Comparison of ENCODE assay signal across 8 cellular contexts in genomic region chrX:41759817-41760216, GRCh38. TPM values are rescaled to one million over a fixed set of nuclear protein-coding genes. Genes with fewer than 3 reads are reported as not detected.
DNase-seq lines count a peak whose midpoint lies in the region; ATAC-seq and TF ChIP-seq lines count a peak whose summit lies in the region.

No MANE protein-coding gene starts in this region.

- POLR2A ChIA-PET in WTC11 (lab: Charles Lee): interaction anchor here (0.6 to 1.0 kb wide), 2 partner anchors 97 to 251 kb away, joined by 3 to 4 read pairs; no protein-coding TSS in a partner anchor

- no peak overlapping the region for H3K27ac Mint-ChIP-seq in WTC11

- no peaks in the 10 kb centered on the region for H3K9me3 Mint-ChIP-seq in WTC11

- no peak for ATAC-seq in WTC11
- no peak for ATAC-seq in HG02840 (IDR thresholded peaks at IDR 0.05; ENCODE audit: low FRiP score, unreplicated experiment)

- CTCF ChIA-PET in WTC11 (lab: Charles Lee): interaction anchor here (0.5 to 2.2 kb wide), 20 partner anchors 9 to 281 kb away, joined by 3 to 18 read pairs (median 3); partner anchors contain the start of gene CASK

- no peaks in the 10 kb centered on the region for H3K36me3 Mint-ChIP-seq in WTC11

- H3K4me1 Mint-ChIP-seq in WTC11: peaks cover 22% of the 10 kb centered on the region

- peak; percentile 51; the same call in 1 of the 2 replicates for TF ChIP-seq CTCF in VCaP (conservative IDR thresholded peaks at IDR 0.05)
- no peak for TF ChIP-seq CTCF in WTC11 (IDR thresholded peaks at IDR 0.05)

- no peak overlapping the region for H3K4me3 Mint-ChIP-seq in WTC11

- DNase-seq in AG20443 (ENCODE audit: low spot score): peak; percentile 17
- peak; percentile 10 for DNase-seq in H4 (ENCODE audit: low spot score)
- peak; percentile 52 for DNase-seq in iris pigment epithelial cell (ENCODE audit: low read depth)
- DNase-seq in activated CD8-positive, alpha-beta memory T cell treated with anti-CD3 and anti-CD28 coated beads for 24 hours: no peak
- DNase-seq in germinal center (ENCODE audit: low spot score): no peak
- DNase-seq in WTC11 (ENCODE audit: low spot score): no peak

- no peaks in the 10 kb centered on the region for H3K27me3 Mint-ChIP-seq in WTC11 (ENCODE audit: low read depth)

- no peak overlapping the region for H3K27ac ChIP-seq in VCaP

TF ChIP-seq in WTC11, 78 proteins besides CTCF, POLR2A, EP300 and RAD21:
- no peak for TF ChIP-seq MXD4 (CRISPR knock-in tag; IDR thresholded peaks at IDR 0.05; ENCODE audit: borderline replicate concordance)
- no peak for TF ChIP-seq FOXJ3 (CRISPR knock-in tag; IDR thresholded peaks at IDR 0.05; ENCODE audit: borderline replicate concordance)

RNA-seq across cellular contexts. Expression of gene GPR82, which starts 35.8 kb away (rescaled TPM):
- not detected in 2 replicates for total RNA-seq in H4 (2014; rRNA removed; shearing (Covaris generic))
- total RNA-seq in WTC11 (2021): not detected in 3 replicates

Comparison
In these comparisons a context has a peak if more than half of its experiments do, and no peak if none do; other contexts are left out.
1. DNase-seq: peak in AG20443 (single experiment), H4 (single experiment) and iris pigment epithelial cell (single experiment); none in activated CD8-positive, alpha-beta memory T cell treated with anti-CD3 and anti-CD28 coated beads for 24 hours (single experiment), germinal center (single experiment) and WTC11 (single experiment).